In genomic region chr17:64096037-64096436, GRCh38 we compare ENCODE assay signal across 18 cellular contexts. TPM values are rescaled to one million over a fixed set of nuclear protein-coding genes. Genes with fewer than 3 reads are reported as not detected.
DNase-seq lines count a peak whose midpoint lies in the region; ATAC-seq and TF ChIP-seq lines count a peak whose summit lies in the region.
"Had no signal": no experiment of that assay in that cellular context is flagged by ENCODE, and none has a peak within 500 bp of the region (broad histone marks: within the 10 kb centered on the region; RNA-seq: fewer than 3 reads in every experiment).

No MANE protein-coding gene starts in this region.

- H3K27me3 ChIP-seq in CD4-positive, alpha-beta T cell (ENCODE audit: control insufficient read depth, insufficient read depth, low read length) = no peaks in the 10 kb centered on the region
- H3K27me3 ChIP-seq in lower lobe of right lung (ENCODE audit: low read depth) = no peaks in the 10 kb centered on the region

- POLR2A ChIA-PET in CD4-positive, alpha-beta T cell (lab: Charles Lee) = interaction anchor here (0.6 to 3.0 kb wide), 7 partner anchors 8 to 82 kb away, joined by 3 to 9 read pairs (median 3); partner anchors contain the start of gene ERN1

- peak overlapping the region; percentile 61 for H3K27ac Mint-ChIP-seq in CD4-positive, alpha-beta T cell
- peak overlapping the region; percentile 68 for H3K27ac Mint-ChIP-seq in Calu3 (ENCODE audit: unreplicated experiment)
- peak overlapping the region; percentile 20 for H3K27ac Mint-ChIP-seq in activated T-helper 2 cell treated with anti-CD3 and anti-CD28 coated beads, Interferon-gamma antibody, Interleukin-2, Interleukin-4, amounts not matched to agents 10 μg/mL and 5 μg/mL and 100 μg/mL, durations not matched to agents 14 hours and 24 hours and 36 hours

- no peaks in the 10 kb centered on the region for H3K9me3 ChIP-seq in CD4-positive, alpha-beta T cell (ENCODE audit: control insufficient read depth, low read length)
- H3K9me3 ChIP-seq in lower lobe of right lung = no peaks in the 10 kb centered on the region
- H3K9me3 ChIP-seq: SK-N-SH had no signal

- BruUV-seq in Calu3 (replicated peaks; lab: Mats Ljungman, UMichigan) = no TSS peak

- no peak overlapping the region for H3K27ac ChIP-seq in CD4-positive, alpha-beta T cell (ENCODE audit: low read depth, low read length)
- H3K27ac ChIP-seq in lower lobe of right lung = peak overlapping the region; percentile 32
- H3K27ac ChIP-seq: HL-60 had no signal

- H3K4me3 ChIP-seq in lower lobe of right lung = no peak overlapping the region
- H3K4me3 ChIP-seq: GM12878, lung had no signal

- no peak for DNase-seq in CD4-positive, alpha-beta T cell
- DNase-seq in Calu3 (no peak), lower lobe of right lung (no peak), MV-4-11 (lab: John Stamatoyannopoulos, UW) (no peak)
- DNase-seq in activated T-helper 2 cell treated with anti-CD3 and anti-CD28 coated beads, Interferon-gamma antibody, Interleukin-2, Interleukin-4, amounts not matched to agents 10 μg/mL and 5 μg/mL and 100 μg/mL, durations not matched to agents 14 hours and 24 hours and 36 hours (ENCODE audit: low spot score) = no peak
- DNase-seq: activated CD4-positive, alpha-beta T cell treated with anti-CD3 and anti-CD28 coated beads, Interleukin-2, amount 50 U/mL, for 48 hours; GF-D8; glutamatergic neuron; HCEC 1CT; naive thymus-derived CD4-positive, alpha-beta T cell; NCI-H526 treated with DMSO at 0.1 percent for 48 hours; SK-N-SH had no signal

- no peak for ATAC-seq in CD4-positive, alpha-beta T cell (ENCODE audit: poor library complexity)
- ATAC-seq in lower lobe of right lung (no peak), GM18870 (IDR thresholded peaks at IDR 0.05; ENCODE audit: unreplicated experiment) (no peak), HG03354 (IDR thresholded peaks at IDR 0.05; ENCODE audit: poor library complexity, severe bottlenecking, unreplicated experiment) (no peak)
- ATAC-seq: GM12878; naive thymus-derived CD4-positive, alpha-beta T cell; Panc1 had no signal

- H3K4me3 Mint-ChIP-seq in CD4-positive, alpha-beta T cell = no peak overlapping the region
- H3K4me3 Mint-ChIP-seq in Calu3 (ENCODE audit: low read depth, unreplicated experiment) = no peak overlapping the region
- H3K4me3 Mint-ChIP-seq in activated T-helper 2 cell treated with anti-CD3 and anti-CD28 coated beads, Interferon-gamma antibody, Interleukin-2, Interleukin-4, amounts not matched to agents 10 μg/mL and 5 μg/mL and 100 μg/mL, durations not matched to agents 14 hours and 24 hours and 36 hours (ENCODE audit: low read depth) = no peak overlapping the region

- H3K36me3 Mint-ChIP-seq in CD4-positive, alpha-beta T cell (ENCODE audit: low read depth) = peaks cover 64% of the 10 kb centered on the region
- peaks cover 16% of the 10 kb centered on the region for H3K36me3 Mint-ChIP-seq in Calu3 (ENCODE audit: insufficient read depth, unreplicated experiment)
- H3K36me3 Mint-ChIP-seq in activated T-helper 2 cell treated with anti-CD3 and anti-CD28 coated beads, Interferon-gamma antibody, Interleukin-2, Interleukin-4, amounts not matched to agents 10 μg/mL and 5 μg/mL and 100 μg/mL, durations not matched to agents 14 hours and 24 hours and 36 hours (ENCODE audit: low read depth) = peaks cover 85% of the 10 kb centered on the region

- no peak for TF ChIP-seq CTCF in CD4-positive, alpha-beta T cell (IDR thresholded peaks at IDR 0.05)
- TF ChIP-seq CTCF in Calu3 (IDR thresholded peaks at IDR 0.05; ENCODE audit: unreplicated experiment) (no peak), lower lobe of right lung (IDR thresholded peaks at IDR 0.05) (no peak)

- CTCF ChIA-PET in CD4-positive, alpha-beta T cell (lab: Charles Lee) = interaction anchor here (1.1 kb wide), 1 partner anchor 25 kb away, joined by 4 read pairs; no protein-coding TSS in a partner anchor
- CTCF ChIA-PET in Calu3 (lab: Charles Lee) = interaction anchor here (0.6 kb wide), 2 partner anchors 11 to 713 kb away, joined by 3 to 4 read pairs; no protein-coding TSS in a partner anchor

- intact Hi-C loops in CD4-positive, alpha-beta T cell (cut with DNase I, micrococcal nuclease) = no loop called here
- intact Hi-C loops in Calu3 (cut with micrococcal nuclease; ENCODE audit: unreplicated experiment) = no loop called here
- intact Hi-C loops in activated T-helper 2 cell treated with anti-CD3 and anti-CD28 coated beads, Interferon-gamma antibody, Interleukin-2, Interleukin-4, amounts not matched to agents 10 μg/mL and 5 μg/mL and 100 μg/mL, durations not matched to agents 14 hours and 24 hours and 36 hours (cut with micrococcal nuclease) = no loop called here
- intact Hi-C loops in lower lobe of right lung (cut with DNase I) = no loop called here

- H3K4me1 ChIP-seq in lower lobe of right lung = peaks cover 54% of the 10 kb centered on the region

- H3K9me3 Mint-ChIP-seq in CD4-positive, alpha-beta T cell = no peaks in the 10 kb centered on the region
- H3K9me3 Mint-ChIP-seq in Calu3 (ENCODE audit: low read depth, unreplicated experiment) = no peaks in the 10 kb centered on the region
- H3K9me3 Mint-ChIP-seq in activated T-helper 2 cell treated with anti-CD3 and anti-CD28 coated beads, Interferon-gamma antibody, Interleukin-2, Interleukin-4, amounts not matched to agents 10 μg/mL and 5 μg/mL and 100 μg/mL, durations not matched to agents 14 hours and 24 hours and 36 hours = no peaks in the 10 kb centered on the region

- H3K4me1 Mint-ChIP-seq in CD4-positive, alpha-beta T cell (ENCODE audit: low read depth) = peaks cover 86% of the 10 kb centered on the region
- H3K4me1 Mint-ChIP-seq in Calu3 (ENCODE audit: low read depth, unreplicated experiment) = peaks cover 12% of the 10 kb centered on the region
- peaks cover 66% of the 10 kb centered on the region for H3K4me1 Mint-ChIP-seq in activated T-helper 2 cell treated with anti-CD3 and anti-CD28 coated beads, Interferon-gamma antibody, Interleukin-2, Interleukin-4, amounts not matched to agents 10 μg/mL and 5 μg/mL and 100 μg/mL, durations not matched to agents 14 hours and 24 hours and 36 hours (ENCODE audit: low read depth)

- H3K36me3 ChIP-seq in lower lobe of right lung = peaks cover 40% of the 10 kb centered on the region

- no peaks in the 10 kb centered on the region for H3K27me3 Mint-ChIP-seq in CD4-positive, alpha-beta T cell
- H3K27me3 Mint-ChIP-seq in Calu3 (ENCODE audit: unreplicated experiment) = no peaks in the 10 kb centered on the region
- H3K27me3 Mint-ChIP-seq in activated T-helper 2 cell treated with anti-CD3 and anti-CD28 coated beads, Interferon-gamma antibody, Interleukin-2, Interleukin-4, amounts not matched to agents 10 μg/mL and 5 μg/mL and 100 μg/mL, durations not matched to agents 14 hours and 24 hours and 36 hours (ENCODE audit: low read depth) = no peaks in the 10 kb centered on the region
- H3K27me3 Mint-ChIP-seq: naive thymus-derived CD4-positive, alpha-beta T cell had no signal

RNA-seq across cellular contexts. Expression of gene ERN1, which starts 33.9 kb away (rescaled TPM):
- total RNA-seq in CD4-positive, alpha-beta T cell = 10 to 100 TPM; 62.7 to 67.8 TPM
- total RNA-seq in Calu3 (2022) (16.5 and 17.3 TPM in 2 replicates), lower lobe of right lung (39.7 TPM)
- total RNA-seq in activated T-helper 2 cell treated with anti-CD3 and anti-CD28 coated beads, Interferon-gamma antibody, Interleukin-2, Interleukin-4, amounts not matched to agents 10 μg/mL and 5 μg/mL and 100 μg/mL, durations not matched to agents 14 hours and 24 hours and 36 hours = 91.0 and 93.4 TPM in 2 replicates
